Comparison of ENCODE assay signal across 25 cellular contexts in the genomic region with DNA sequence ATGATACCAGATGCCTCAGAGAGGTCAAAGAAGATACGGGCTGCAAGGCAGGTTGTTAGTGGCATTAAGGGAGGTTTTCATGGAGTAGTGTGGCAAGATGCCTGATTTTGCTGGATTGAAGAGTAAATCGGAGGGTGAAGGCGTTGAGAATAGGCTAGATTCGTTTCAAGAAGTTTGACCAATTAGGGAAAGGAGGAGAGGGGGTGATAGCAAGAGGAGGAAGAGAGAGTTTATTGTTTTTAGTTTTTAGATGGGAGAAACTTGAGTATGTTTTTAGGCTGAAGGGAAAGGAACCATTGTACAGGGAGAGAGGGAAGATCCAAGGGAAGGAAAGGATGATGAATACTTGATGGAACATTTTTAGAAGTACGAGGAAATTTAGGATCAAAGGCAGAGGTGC. TPM values are rescaled to one million over a fixed set of nuclear protein-coding genes. Genes with fewer than 3 reads are reported as not detected.
DNase-seq lines count a peak whose midpoint lies in the region; ATAC-seq, FAIRE-seq and TF ChIP-seq lines count a peak whose summit lies in the region.
"Had no signal": no experiment of that assay in that cellular context is flagged by ENCODE, and none has a peak within 500 bp of the region (broad histone marks: within the 10 kb centered on the region; RNA-seq: fewer than 3 reads in every experiment).

No MANE protein-coding gene starts in this region.

- TF ChIP-seq CTCF in HEK293 (tag by site-specific recombination; IDR thresholded peaks at IDR 0.05): no peak
- TF ChIP-seq CTCF in K562 (IDR thresholded peaks at IDR 0.05 in 2 of 3, conservative IDR thresholded peaks at IDR 0.05 in 1 of 3; ENCODE audit: insufficient read depth in 2 of 3, low read depth in 1 of 3, low read length in 3 of 3): no peak
- no peak for TF ChIP-seq CTCF in CD8-positive, alpha-beta T cell (IDR thresholded peaks at IDR 0.05)

- peaks cover 11% of the 10 kb centered on the region for H3K4me1 Mint-ChIP-seq in activated T-cell treated with anti-CD3 and anti-CD28 coated beads, Interleukin-2, amount 50 U/mL, for 72 hours (ENCODE audit: low read depth)
- H3K4me1 Mint-ChIP-seq in stimulated activated effector memory CD8-positive, alpha-beta T cell treated with anti-CD3 and anti-CD28 coated beads, Interleukin-12 subunit alpha, Interleukin-12 subunit beta, amount 100 ng/mL, for 72 hours: peaks cover 11% of the 10 kb centered on the region
- peaks cover 7% of the 10 kb centered on the region for H3K4me1 Mint-ChIP-seq in CD8-positive, alpha-beta T cell (ENCODE audit: low read depth)
- H3K4me1 Mint-ChIP-seq: IgD-negative memory B cell had no signal

- in situ Hi-C loops in K562 (cut with MboI): no loop called here

- intact Hi-C loops in K562 (cut with micrococcal nuclease): no loop called here
- intact Hi-C loops in CD8-positive, alpha-beta T cell (cut with DNase I, micrococcal nuclease): no loop called here

- no peak for ATAC-seq in activated T-cell treated with anti-CD3 and anti-CD28 coated beads, Interleukin-2, amount 50 U/mL, for 72 hours (replicated peaks in 1 of 2)
- no peak for ATAC-seq in K562
- no peak for ATAC-seq in stimulated activated effector memory CD8-positive, alpha-beta T cell treated with anti-CD3 and anti-CD28 coated beads, Interleukin-12 subunit alpha, Interleukin-12 subunit beta, amount 100 ng/mL, for 72 hours
- ATAC-seq in CD8-positive, alpha-beta T cell: no peak
- ATAC-seq: A549 had no signal

- no peak for TF ChIP-seq EP300 in K562 (IDR thresholded peaks at IDR 0.05; ENCODE audit: low read length)

- H3K27me3 ChIP-seq in K562 (ENCODE audit: control insufficient read depth in 2 of 2, insufficient read depth in 2 of 2, low read length in 2 of 2): no peaks in the 10 kb centered on the region
- no peaks in the 10 kb centered on the region for H3K27me3 ChIP-seq in CD8-positive, alpha-beta T cell (ENCODE audit: insufficient read depth, low read length)
- H3K27me3 ChIP-seq: BLaER1 treated with 17β-estradiol and CSF1 and Interleukin-3, amounts not matched to agents 10 nM and 100 nM; SJSA1 had no signal

- peaks cover 2% of the 10 kb centered on the region for H3K4me1 ChIP-seq in HEK293 (ENCODE audit: control insufficient read depth, insufficient read depth, low read length)
- no peaks in the 10 kb centered on the region; a peak in 1 of 5 replicates for H3K4me1 ChIP-seq in K562 (replicated peaks in 1 of 2; ENCODE audit: control insufficient read depth in 2 of 2, insufficient read depth in 2 of 2, low read length in 2 of 2)
- no peaks in the 10 kb centered on the region for H3K4me1 ChIP-seq in CD8-positive, alpha-beta T cell (ENCODE audit: insufficient read depth, low read length)

- H3K9me1 ChIP-seq in K562 (ENCODE audit: control insufficient read depth, insufficient read depth, low read length): no peaks in the 10 kb centered on the region

- POLR2A ChIA-PET in HEK293 (lab: Yijun Ruan, JAX): no interaction called here
- POLR2A ChIA-PET in K562 (lab: Yijun Ruan, JAX): interaction anchor here (1.2 to 1.4 kb wide), 2 partner anchors 11 to 17 kb away, joined by 4 read pairs; a partner anchor contains a TSS
- POLR2A ChIA-PET in CD8-positive, alpha-beta T cell (lab: Charles Lee): no interaction called here

- 43% methylated on average over 5 of the region's 5 CpGs for WGBS in K562 (ENCODE audit: insufficient coverage, low coverage, missing lambda C conversion rate)

- BruUV-seq in K562 (replicated peaks; lab: Mats Ljungman, UMichigan): no TSS peak

- no peak for FAIRE-seq in K562 (lab: Jason Lieb, UNC)
- FAIRE-seq: A549, G401.6 had no signal

- no peaks in the 10 kb centered on the region for H3K9me3 Mint-ChIP-seq in activated T-cell treated with anti-CD3 and anti-CD28 coated beads, Interleukin-2, amount 50 U/mL, for 72 hours
- H3K9me3 Mint-ChIP-seq in stimulated activated effector memory CD8-positive, alpha-beta T cell treated with anti-CD3 and anti-CD28 coated beads, Interleukin-12 subunit alpha, Interleukin-12 subunit beta, amount 100 ng/mL, for 72 hours: no peaks in the 10 kb centered on the region
- no peaks in the 10 kb centered on the region for H3K9me3 Mint-ChIP-seq in CD8-positive, alpha-beta T cell
- H3K9me3 Mint-ChIP-seq: CD4-positive, alpha-beta memory T cell; HFFc6; IgD-negative memory B cell had no signal

- no peak overlapping the region for H3K4me3 Mint-ChIP-seq in activated T-cell treated with anti-CD3 and anti-CD28 coated beads, Interleukin-2, amount 50 U/mL, for 72 hours
- H3K4me3 Mint-ChIP-seq in stimulated activated effector memory CD8-positive, alpha-beta T cell treated with anti-CD3 and anti-CD28 coated beads, Interleukin-12 subunit alpha, Interleukin-12 subunit beta, amount 100 ng/mL, for 72 hours: no peak overlapping the region
- H3K4me3 Mint-ChIP-seq in CD8-positive, alpha-beta T cell: no peak overlapping the region
- H3K4me3 Mint-ChIP-seq: CD4-positive, alpha-beta memory T cell; HFFc6; IgD-negative memory B cell had no signal

- CTCF ChIA-PET in HEK293 (lab: Yijun Ruan, JAX): interaction anchor here (0.6 to 0.7 kb wide), 2 partner anchors 33 to 988 kb away, joined by 3 read pairs; no protein-coding TSS in a partner anchor
- CTCF ChIA-PET in K562 (lab: Yijun Ruan, JAX; ENCODE audit: low intra/inter-chr PET ratio): no interaction called here
- CTCF ChIA-PET in CD8-positive, alpha-beta T cell (lab: Charles Lee): no interaction called here

- no peak overlapping the region for H3K4me3 ChIP-seq in HEK293 (ENCODE audit: low read depth, low read length)
- no peak overlapping the region for H3K4me3 ChIP-seq in K562
- H3K4me3 ChIP-seq in CD8-positive, alpha-beta T cell (ENCODE audit: low read depth, low read length): no peak overlapping the region
- H3K4me3 ChIP-seq: A549; BLaER1 treated with 17β-estradiol and CSF1 and Interleukin-3, amounts not matched to agents 10 nM and 100 nM; SJSA1 had no signal

- no peaks in the 10 kb centered on the region; a peak in 1 of 3 replicates for H3K36me3 ChIP-seq in HEK293 (ENCODE audit: control insufficient read depth in 2 of 2, insufficient read depth in 1 of 2, low read length in 2 of 2)
- H3K36me3 ChIP-seq in K562 (ENCODE audit: control insufficient read depth, insufficient read depth, low read length): no peaks in the 10 kb centered on the region
- no peaks in the 10 kb centered on the region for H3K36me3 ChIP-seq in CD8-positive, alpha-beta T cell (ENCODE audit: insufficient read depth, low read length)
- H3K36me3 ChIP-seq: SJSA1 had no signal

- H3K9ac ChIP-seq in K562 (ENCODE audit: insufficient read depth in 1 of 2, low read depth in 2 of 2, low read length in 2 of 2): no peak overlapping the region
- H3K9ac ChIP-seq: BLaER1 treated with 17β-estradiol and CSF1 and Interleukin-3, amounts not matched to agents 10 nM and 100 nM had no signal

- no peak overlapping the region; the same call in 1 of the 2 replicates for H3K4me2 ChIP-seq in K562 (ENCODE audit: insufficient read depth, low read length)
- H3K4me2 ChIP-seq: A549 had no signal

- no peaks in the 10 kb centered on the region for H3K27me3 Mint-ChIP-seq in activated T-cell treated with anti-CD3 and anti-CD28 coated beads, Interleukin-2, amount 50 U/mL, for 72 hours (ENCODE audit: low read depth)
- H3K27me3 Mint-ChIP-seq in CD8-positive, alpha-beta T cell (ENCODE audit: low read depth): no peaks in the 10 kb centered on the region
- H3K27me3 Mint-ChIP-seq: CD4-positive, alpha-beta memory T cell; IgD-negative memory B cell had no signal

- H3K9me3 ChIP-seq in HEK293 (ENCODE audit: control insufficient read depth, insufficient read depth, low read depth, low read length) (no peaks in the 10 kb centered on the region), K562 (replicated peaks; ENCODE audit: control insufficient read depth, insufficient read depth, low read depth, low read length) (no peaks in the 10 kb centered on the region)
- no peaks in the 10 kb centered on the region for H3K9me3 ChIP-seq in CD8-positive, alpha-beta T cell (ENCODE audit: low read length)
- H3K9me3 ChIP-seq: A549, Caco-2, SJSA1 had no signal

- TF ChIP-seq RAD21 in K562 (CRISPR knock-in tag; conservative IDR thresholded peaks at IDR 0.05 in 1 of 2, IDR thresholded peaks at IDR 0.05 in 1 of 2): no peak

- peak overlapping the region; percentile 15; the same call in 1 of the 2 replicates for H2AFZ ChIP-seq in K562 (ENCODE audit: low read depth, low read length)

- H3K27ac ChIP-seq in HEK293 (ENCODE audit: extremely low read depth, low read depth, low read length) (no peak overlapping the region), K562 (ENCODE audit: extremely low read depth, low read depth, low read length) (no peak overlapping the region)
- no peak overlapping the region for H3K27ac ChIP-seq in CD8-positive, alpha-beta T cell (ENCODE audit: low read depth, low read length)
- H3K27ac ChIP-seq: A549, SJSA1 had no signal

- H3K36me3 Mint-ChIP-seq in activated T-cell treated with anti-CD3 and anti-CD28 coated beads, Interleukin-2, amount 50 U/mL, for 72 hours (ENCODE audit: insufficient read depth in 2 of 2): peaks cover 0 to 1% of the 10 kb centered on the region in 2 donors
- no peaks in the 10 kb centered on the region for H3K36me3 Mint-ChIP-seq in stimulated activated effector memory CD8-positive, alpha-beta T cell treated with anti-CD3 and anti-CD28 coated beads, Interleukin-12 subunit alpha, Interleukin-12 subunit beta, amount 100 ng/mL, for 72 hours
- H3K36me3 Mint-ChIP-seq in CD8-positive, alpha-beta T cell: peaks cover 14% of the 10 kb centered on the region

- H3K27ac Mint-ChIP-seq in activated T-cell treated with anti-CD3 and anti-CD28 coated beads, Interleukin-2, amount 50 U/mL, for 72 hours: peak overlapping the region; percentile 85
- peak overlapping the region; percentile 77 for H3K27ac Mint-ChIP-seq in stimulated activated effector memory CD8-positive, alpha-beta T cell treated with anti-CD3 and anti-CD28 coated beads, Interleukin-12 subunit alpha, Interleukin-12 subunit beta, amount 100 ng/mL, for 72 hours
- H3K27ac Mint-ChIP-seq in CD8-positive, alpha-beta T cell: no peak overlapping the region
- H3K27ac Mint-ChIP-seq: HFFc6 had no signal

- no peaks in the 10 kb centered on the region for H3K79me2 ChIP-seq in K562 (ENCODE audit: control insufficient read depth, insufficient read depth, low read length)

- DNase-seq in activated T-cell treated with anti-CD3 and anti-CD28 coated beads, Interleukin-2, amount 50 U/mL, for 72 hours: no peak
- no peak for DNase-seq in activated T-cell treated with anti-CD3 and anti-CD28 coated beads, Interleukin-2, amount 50 U/mL, for 48 hours
- no peak for DNase-seq in K562 (ENCODE audit: extremely low read depth in 1 of 4, low spot score in 3 of 4)
- no peak for DNase-seq in stimulated activated effector memory CD8-positive, alpha-beta T cell treated with anti-CD3 and anti-CD28 coated beads, Interleukin-12 subunit alpha, Interleukin-12 subunit beta, amount 100 ng/mL, for 72 hours (ENCODE audit: low spot score in 2 of 2)
- no peak for DNase-seq in activated CD8-positive, alpha-beta memory T cell treated with anti-CD3 and anti-CD28 coated beads, Interleukin-2, amount 50 U/mL, for 4 hours
- DNase-seq in CD8-positive, alpha-beta T cell: no peak
- DNase-seq: AML-193; Caco-2; CD4-positive, alpha-beta memory T cell; H7; HFFc6; NCI-H1048; NCI-H1417; NCI-H1694 treated with DMSO at 0.1 percent for 48 hours; NCI-H2081; NCI-H2227 treated with DMSO at 0.1 percent for 48 hours; NCI-H526 treated with DMSO at 0.1 percent for 48 hours; Right ventricle myocardium superior; RPMI8226 had no signal

- no peak for TF ChIP-seq POLR2A in K562 (conservative IDR thresholded peaks at IDR 0.05)

- no peaks in the 10 kb centered on the region for H4K20me1 ChIP-seq in K562 (replicated peaks; ENCODE audit: control insufficient read depth, insufficient read depth, low read length)
- H4K20me1 ChIP-seq: BLaER1 treated with 17β-estradiol and CSF1 and Interleukin-3, amounts not matched to agents 10 nM and 100 nM had no signal

RNA-seq across cellular contexts. Expression of a gene that starts 16.5 kb away (rescaled TPM):
- total RNA-seq in activated T-cell treated with anti-CD3 and anti-CD28 coated beads, Interleukin-2, amount 50 U/mL, for 72 hours: 10 to 100 TPM; 20.4 to 21.2 TPM
- total RNA-seq in K562 (2011; cell fraction: chromatin; rRNA removed; ENCODE audit: low replicate concordance): 37.5 and 39.3 TPM in 2 replicates
- 20.5 and 22.9 TPM in 2 replicates for total RNA-seq in K562 (2011; cell fraction: nucleolus; rRNA removed)
- 30.4 and 49.0 TPM in 2 replicates for total RNA-seq in K562 (2011; cell fraction: nucleoplasm; rRNA removed)
- total RNA-seq in K562 (2014; rRNA removed) (9.4 and 11.9 TPM in 2 replicates), K562 (2014; rRNA removed; fragmentation: Illumina TruSeq; extraction: Trizol) (7.7 and 8.4 TPM in 2 replicates), K562 (2015; rRNA removed; fragmentation: Illumina TruSeq; extraction: Trizol) (9.0 and 10.9 TPM in 2 replicates), K562 (2021) (10.8 and 12.1 TPM in 2 replicates)
- polyA plus RNA-seq in K562 (2011; rRNA removed) (8.6 and 12.5 TPM in 2 replicates), K562 (2014; fragmentation: Illumina TruSeq; extraction: Trizol) (16.6 and 17.8 TPM in 2 replicates), K562 (2014; fragmentation: Nextera tagmentation; extraction: Ambion mirVana) (1 to 10 TPM; 6.5 to 7.6 TPM), K562 (2014; rRNA removed) (9.2 and 10.3 TPM in 2 replicates)
- polyA plus RNA-seq in K562 (2011; cell fraction: cytosol; rRNA removed): 14.4 and 14.6 TPM in 2 replicates
- 14.0 and 18.0 TPM in 2 replicates for polyA plus RNA-seq in K562 (2011; cell fraction: nucleus; rRNA removed)
- 16.2 and 20.3 TPM in 2 replicates for polyA plus RNA-seq in K562 (2012)
- 12.2 and 12.3 TPM in 2 replicates for polyA minus RNA-seq in K562 (2011; rRNA and poly(A)+ RNA removed)
- 11.0 and 12.8 TPM in 2 replicates for polyA minus RNA-seq in K562 (2011; cell fraction: cytosol; rRNA and poly(A)+ RNA removed)
- 10.1 and 14.7 TPM in 2 replicates for polyA minus RNA-seq in K562 (2011; cell fraction: nucleus; rRNA and poly(A)+ RNA removed)
- 1 to 10 TPM; 4.1 to 4.6 TPM for total RNA-seq in CD8-positive, alpha-beta T cell

RNA-seq across cellular contexts. Expression of a gene that starts 34.7 kb away (rescaled TPM):
- total RNA-seq in activated T-cell treated with anti-CD3 and anti-CD28 coated beads, Interleukin-2, amount 50 U/mL, for 72 hours: under 1 TPM in 1 of 2 donors, not detected in 1; 0.09 TPM
- total RNA-seq in K562 (2011; cell fraction: chromatin; rRNA removed; ENCODE audit: low replicate concordance): 1.4 and 1.5 TPM in 2 replicates
- total RNA-seq in K562 (2011; cell fraction: nucleolus; rRNA removed): 0.79 and 1.2 TPM in 2 replicates
- 0.66 and 1.8 TPM in 2 replicates for total RNA-seq in K562 (2011; cell fraction: nucleoplasm; rRNA removed)
- total RNA-seq in K562 (2014; rRNA removed): 0.09 and 0.16 TPM in 2 replicates
- total RNA-seq in K562 (2014; rRNA removed; fragmentation: Illumina TruSeq; extraction: Trizol): 0.25 and 0.29 TPM in 2 replicates
- 0.07 TPM in 1 of 2 replicates, not detected in the other for total RNA-seq in K562 (2015; rRNA removed; fragmentation: Illumina TruSeq; extraction: Trizol)
- 0.35 and 0.60 TPM in 2 replicates for total RNA-seq in K562 (2021)
- polyA plus RNA-seq in K562 (2011; rRNA removed): 0.30 and 0.54 TPM in 2 replicates
- 0.21 and 0.34 TPM in 2 replicates for polyA plus RNA-seq in K562 (2011; cell fraction: cytosol; rRNA removed)
- polyA plus RNA-seq in K562 (2011; cell fraction: nucleus; rRNA removed): 0.87 and 1.3 TPM in 2 replicates
- polyA plus RNA-seq in K562 (2012): 0.08 and 0.22 TPM in 2 replicates
- polyA plus RNA-seq in K562 (2014; fragmentation: Illumina TruSeq; extraction: Trizol): 0.30 and 0.32 TPM in 2 replicates
- polyA plus RNA-seq in K562 (2014; fragmentation: Nextera tagmentation; extraction: Ambion mirVana): under 1 TPM; 0.04 to 0.10 TPM
- polyA plus RNA-seq in K562 (2014; rRNA removed): 0.04 and 0.19 TPM in 2 replicates
- polyA minus RNA-seq in K562 (2011; rRNA and poly(A)+ RNA removed): 0.46 and 0.72 TPM in 2 replicates
- polyA minus RNA-seq in K562 (2011; cell fraction: cytosol; rRNA and poly(A)+ RNA removed): 1.0 and 1.7 TPM in 2 replicates
- polyA minus RNA-seq in K562 (2011; cell fraction: nucleus; rRNA and poly(A)+ RNA removed): 0.78 and 1.1 TPM in 2 replicates
- total RNA-seq in CD8-positive, alpha-beta T cell: not detected
- total RNA-seq: CD4-positive, alpha-beta memory T cell had no signal
- polyA plus RNA-seq: CD4-positive, alpha-beta memory T cell; IgD-negative memory B cell had no signal
